9 cellular contexts compared by ENCODE assay signal in the genomic region with DNA sequence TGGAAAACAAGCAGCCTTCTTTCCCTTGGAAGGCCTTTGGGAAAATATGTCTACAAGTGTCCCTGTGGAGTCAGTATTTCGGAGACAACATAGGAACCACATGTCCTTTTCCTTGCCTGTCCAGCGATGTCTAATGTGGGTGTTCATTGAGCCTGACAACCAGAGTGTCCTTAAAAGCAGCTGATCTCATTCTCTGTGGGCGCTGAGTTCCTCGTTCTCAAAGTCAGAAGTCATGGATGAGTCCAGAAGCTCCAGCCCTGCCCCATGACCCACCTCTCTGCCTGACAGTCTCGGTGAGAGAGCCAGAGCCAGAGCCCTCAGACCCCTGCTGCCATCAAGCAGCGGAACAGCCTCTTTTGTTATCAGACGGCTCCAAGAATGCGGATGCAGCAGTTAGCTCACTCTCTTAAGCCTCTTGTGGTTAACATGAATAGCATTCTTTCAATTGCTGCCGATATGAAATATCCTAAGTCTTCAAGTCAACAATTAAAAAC.
DNase-seq lines count a peak whose midpoint lies in the region; ATAC-seq, FAIRE-seq and TF ChIP-seq lines count a peak whose summit lies in the region.
"Had no signal": no experiment of that assay in that cellular context is flagged by ENCODE, and none has a peak within 500 bp of the region (broad histone marks: within the 10 kb centered on the region; RNA-seq: fewer than 3 reads in every experiment).

No MANE protein-coding gene starts in this region.

- peaks cover 16% of the 10 kb centered on the region for H3K36me3 Mint-ChIP-seq in nephron progenitor cell (ENCODE audit: low read depth)

- no peak for DNase-seq in D721Med (ENCODE audit: insufficient read length, low spot score)
- DNase-seq in NCI-H226 = peak; percentile 83
- DNase-seq in nephron progenitor cell = peak; percentile 15
- DNase-seq in stimulated activated CD4-positive, alpha-beta T cell treated with anti-CD3 and anti-CD28 coated beads, Interleukin-12 subunit alpha, Interleukin-12 subunit beta, amount 100 ng/mL, for 4 hours = no peak
- DNase-seq in activated naive CD4-positive, alpha-beta T cell (lab: John Stamatoyannopoulos, UW) = no peak
- DNase-seq: activated CD4-positive, alpha-beta memory T cell treated with anti-CD3 and anti-CD28 coated beads, Interleukin-2, amount 10 ng/mL, durations not matched to agents 7 days and 5 days had no signal

- TF ChIP-seq CTCF in D721Med (IDR thresholded peaks at IDR 0.05; ENCODE audit: insufficient read depth, missing control alignments) = no peak
- TF ChIP-seq CTCF in nephron progenitor cell (IDR thresholded peaks at IDR 0.05) = no peak

- ATAC-seq in esophagus mucosa = peak; percentile 28
- ATAC-seq in activated CD4-positive, CD25-positive, alpha-beta regulatory T cell treated with anti-CD3 and anti-CD28 coated beads, Interleukin-2, amount 50 U/mL, for 24 hours = no peak
- no peak for ATAC-seq in HG03135 (IDR thresholded peaks at IDR 0.05; ENCODE audit: unreplicated experiment)

- peaks cover 21% of the 10 kb centered on the region for H3K9me3 Mint-ChIP-seq in nephron progenitor cell
- H3K9me3 Mint-ChIP-seq: activated CD4-positive, alpha-beta memory T cell treated with anti-CD3 and anti-CD28 coated beads, Interleukin-2, amount 10 ng/mL, durations not matched to agents 7 days and 5 days had no signal

- H3K27me3 Mint-ChIP-seq in nephron progenitor cell (ENCODE audit: low read depth, poor library complexity) = no peaks in the 10 kb centered on the region
- H3K27me3 Mint-ChIP-seq: activated CD4-positive, alpha-beta memory T cell treated with anti-CD3 and anti-CD28 coated beads, Interleukin-2, amount 10 ng/mL, durations not matched to agents 7 days and 5 days had no signal

- no peak overlapping the region for H3K27ac Mint-ChIP-seq in nephron progenitor cell
- H3K27ac Mint-ChIP-seq: activated CD4-positive, alpha-beta memory T cell treated with anti-CD3 and anti-CD28 coated beads, Interleukin-2, amount 10 ng/mL, durations not matched to agents 7 days and 5 days had no signal

- peaks cover 27% of the 10 kb centered on the region for H3K4me1 Mint-ChIP-seq in nephron progenitor cell
- H3K4me1 Mint-ChIP-seq: activated CD4-positive, alpha-beta memory T cell treated with anti-CD3 and anti-CD28 coated beads, Interleukin-2, amount 10 ng/mL, durations not matched to agents 7 days and 5 days had no signal

- peak; percentile 84 for FAIRE-seq in D721Med (lab: Jason Lieb, UNC)

- no peak overlapping the region for H3K4me3 Mint-ChIP-seq in nephron progenitor cell
- H3K4me3 Mint-ChIP-seq: activated CD4-positive, alpha-beta memory T cell treated with anti-CD3 and anti-CD28 coated beads, Interleukin-2, amount 10 ng/mL, durations not matched to agents 7 days and 5 days had no signal

Comparison
In these comparisons a context has a peak if more than half of its experiments do, and no peak if none do; other contexts are left out.
1. DNase-seq: peak in NCI-H226 (single experiment) and nephron progenitor cell (single experiment); none in D721Med (single experiment), stimulated activated CD4-positive, alpha-beta T cell treated with anti-CD3 and anti-CD28 coated beads, Interleukin-12 subunit alpha, Interleukin-12 subunit beta, amount 100 ng/mL, for 4 hours (single experiment) and activated naive CD4-positive, alpha-beta T cell (0 of 4).